In the genomic region with DNA sequence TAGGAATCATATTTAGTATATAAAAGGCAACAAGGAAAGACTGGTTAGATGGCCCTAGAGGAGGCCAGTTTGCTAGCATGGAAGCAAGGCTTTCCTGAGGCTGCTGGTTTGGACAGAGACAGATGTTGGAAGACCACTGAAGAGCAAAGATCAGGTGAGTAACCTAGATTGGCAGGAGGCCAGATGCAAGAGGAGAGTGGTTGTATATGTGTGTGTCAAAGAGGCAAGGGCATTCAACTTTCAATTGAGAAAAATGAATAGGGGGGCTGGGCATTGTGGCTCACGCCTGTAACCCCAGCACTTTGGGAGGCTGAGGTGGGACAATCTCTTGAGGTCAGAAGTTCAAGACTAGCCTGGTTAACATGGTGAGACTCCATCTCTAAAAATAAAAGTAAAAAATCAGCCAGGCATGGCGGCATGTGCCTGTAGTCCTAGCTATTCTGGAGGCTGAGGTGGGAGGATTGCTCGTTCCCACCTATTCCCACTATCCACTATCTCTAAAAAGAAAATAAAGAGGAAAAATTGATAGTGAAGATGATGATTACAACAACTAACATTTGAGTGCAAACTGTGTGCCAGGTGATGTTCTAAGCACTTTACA, we compare ENCODE assay signal across 13 cellular contexts.
DNase-seq lines count a peak whose midpoint lies in the region; ATAC-seq and TF ChIP-seq lines count a peak whose summit lies in the region.
"Had no signal": no experiment of that assay in that cellular context is flagged by ENCODE, and none has a peak within 500 bp of the region (broad histone marks: within the 10 kb centered on the region; RNA-seq: fewer than 3 reads in every experiment).

No MANE protein-coding gene starts in this region.

- H3K4me1 ChIP-seq in mammary epithelial cell (ENCODE audit: insufficient read depth, low read length) (no peaks in the 10 kb centered on the region), colonic mucosa (no peaks in the 10 kb centered on the region), sigmoid colon (peaks cover 0 to 4% (median 0%) of the 10 kb centered on the region in 4 donors)

- H3K27me3 ChIP-seq in mammary epithelial cell (ENCODE audit: insufficient read depth, low read length) (no peaks in the 10 kb centered on the region), colonic mucosa (no peaks in the 10 kb centered on the region), sigmoid colon (no peaks in the 10 kb centered on the region)
- H3K27me3 ChIP-seq: esophagus squamous epithelium had no signal

- no peak for TF ChIP-seq POLR2A in sigmoid colon (IDR thresholded peaks at IDR 0.05)

- CTCF ChIA-PET in mammary epithelial cell (lab: Charles Lee; ENCODE audit: low non-redundant PET): no interaction called here

- no peaks in the 10 kb centered on the region for H3K79me2 ChIP-seq in mammary epithelial cell (ENCODE audit: insufficient read depth, low read length)

- H3K9me3 ChIP-seq in mammary epithelial cell (replicated peaks; ENCODE audit: insufficient read depth, low read length) (no peaks in the 10 kb centered on the region), colonic mucosa (no peaks in the 10 kb centered on the region), sigmoid colon (no peaks in the 10 kb centered on the region)
- H3K9me3 ChIP-seq: esophagus squamous epithelium had no signal

- no peak overlapping the region for H2AFZ ChIP-seq in mammary epithelial cell (ENCODE audit: low read depth, low read length)

- H3K4me3 ChIP-seq in mammary epithelial cell (replicated peaks in 1 of 3; ENCODE audit: insufficient read depth in 1 of 3, low read depth in 2 of 3, low read length in 3 of 3): no peak overlapping the region
- no peak overlapping the region for H3K4me3 ChIP-seq in colonic mucosa
- no peak overlapping the region for H3K4me3 ChIP-seq in sigmoid colon
- H3K4me3 ChIP-seq: esophagus squamous epithelium had no signal

- H3K36me3 ChIP-seq in mammary epithelial cell (ENCODE audit: insufficient read depth, low read length) (no peaks in the 10 kb centered on the region), colonic mucosa (no peaks in the 10 kb centered on the region), sigmoid colon (no peaks in the 10 kb centered on the region)
- H3K36me3 ChIP-seq: esophagus squamous epithelium had no signal

- dilution Hi-C loops in mammary epithelial cell (cut with HindIII; ENCODE audit: low sequenced_read_pairs): no loop called here

- intact Hi-C loops in mammary epithelial cell (cut with micrococcal nuclease): no loop called here
- intact Hi-C loops in colonic mucosa (cut with DNase I): no loop called here
- intact Hi-C loops in sigmoid colon (cut with DNase I): no loop called here

- H3K4me2 ChIP-seq in mammary epithelial cell (ENCODE audit: insufficient read depth, low read depth, low read length): no peak overlapping the region

- TF ChIP-seq CTCF in mammary epithelial cell (conservative IDR thresholded peaks at IDR 0.05 in 1 of 2, IDR thresholded peaks at IDR 0.05 in 1 of 2; ENCODE audit: extremely low read depth in 1 of 2, insufficient read depth in 1 of 2, low read depth in 1 of 2, low read length in 2 of 2) (no peak), colonic mucosa (IDR thresholded peaks at IDR 0.05) (no peak), sigmoid colon (IDR thresholded peaks at IDR 0.05) (no peak)

- BruUV-seq in mammary epithelial cell (replicated peaks; lab: Mats Ljungman, UMichigan): no TSS peak

- H3K9ac ChIP-seq in mammary epithelial cell (ENCODE audit: insufficient read depth, low read length): no peak overlapping the region
- no peak overlapping the region for H3K9ac ChIP-seq in colonic mucosa (ENCODE audit: low read depth in 2 of 2, low read length in 2 of 2)

- DNase-seq in A172 (ENCODE audit: low spot score): peak; percentile 16
- DNase-seq in EL: peak; percentile 32
- DNase-seq in NCI-H345 (lab: John Stamatoyannopoulos, UW): peak; percentile 33
- DNase-seq in mammary epithelial cell: peak; percentile 65
- no peak for DNase-seq in colonic mucosa
- no peak for DNase-seq in sigmoid colon
- DNase-seq: caudate nucleus, esophagus squamous epithelium, KG1 had no signal

- WGBS in mammary epithelial cell (ENCODE audit: low coverage, missing lambda C conversion rate): 100% methylated on average over 3 of the region's 3 CpGs
- WGBS in sigmoid colon, 2 donors: 93 to 96% methylated on average over 3 of the region's 3 CpGs

- no peak for TF ChIP-seq EP300 in sigmoid colon (IDR thresholded peaks at IDR 0.05)

- in situ Hi-C loops in mammary epithelial cell (cut with MboI; ENCODE audit: low sequenced_read_pairs in 2 of 2): no loop called here

- ATAC-seq in HG03342 (IDR thresholded peaks at IDR 0.05; ENCODE audit: unreplicated experiment) (no peak), GM21528 (IDR thresholded peaks at IDR 0.05; ENCODE audit: low FRiP score, unreplicated experiment) (no peak)

- H3K27ac ChIP-seq in mammary epithelial cell (ENCODE audit: insufficient read depth, low read depth, low read length): no peak overlapping the region
- no peak overlapping the region for H3K27ac ChIP-seq in colonic mucosa
- H3K27ac ChIP-seq in sigmoid colon: no peak overlapping the region
- H3K27ac ChIP-seq: C4-2B, esophagus squamous epithelium, RWPE1 had no signal

- H4K20me1 ChIP-seq in mammary epithelial cell (ENCODE audit: insufficient read depth, low read length): no peaks in the 10 kb centered on the region

Comparison
In these comparisons a context has a peak if more than half of its experiments do, and no peak if none do; other contexts are left out.
1. DNase-seq: peak in A172 (single experiment), EL (single experiment), NCI-H345 (single experiment) and mammary epithelial cell (single experiment); none in colonic mucosa (single experiment) and sigmoid colon (single experiment).